ENCODE assay signal across 25 cellular contexts in genomic region chr9:36146666-36147065, GRCh38. TPM values are rescaled to one million over a fixed set of nuclear protein-coding genes. Genes with fewer than 3 reads are reported as not detected.
DNase-seq lines count a peak whose midpoint lies in the region; ATAC-seq lines count a peak whose summit lies in the region.
"Had no signal": no experiment of that assay in that cellular context is flagged by ENCODE, and none has a peak within 500 bp of the region (broad histone marks: within the 10 kb centered on the region; RNA-seq: fewer than 3 reads in every experiment).

No MANE protein-coding gene starts in this region.

- peak overlapping the region; percentile 49 for H3K18ac ChIP-seq in neuronal stem cell (ENCODE audit: low read length)

- no peak overlapping the region for H2AFZ ChIP-seq in neuronal stem cell (ENCODE audit: low read length)

- H3K4me3 ChIP-seq in neuronal stem cell (ENCODE audit: low read length in 2 of 2) (no peak overlapping the region), HAP-1 (no peak overlapping the region)
- H3K4me3 ChIP-seq: breast epithelium, heart right ventricle, left lung, SJSA1 had no signal

- no peak overlapping the region for H3K9ac ChIP-seq in neuronal stem cell (ENCODE audit: low read depth, low read length, poor library complexity)

- H3K36me3 ChIP-seq in neuronal stem cell (replicated peaks in 1 of 2; ENCODE audit: control insufficient read depth in 2 of 2, insufficient read depth in 2 of 2, low read length in 2 of 2) (peaks cover 12 to 14% of the 10 kb centered on the region in 2 donors), HAP-1 (replicated peaks) (no peaks in the 10 kb centered on the region)
- H3K36me3 ChIP-seq: breast epithelium had no signal

- no peak overlapping the region for H3K14ac ChIP-seq in neuronal stem cell (ENCODE audit: low read length)

- no peak overlapping the region for H2BK5ac ChIP-seq in neuronal stem cell (ENCODE audit: low read length)

- no peak overlapping the region for H3K4ac ChIP-seq in neuronal stem cell (ENCODE audit: low read length)

- no peak overlapping the region for H2AK5ac ChIP-seq in neuronal stem cell (ENCODE audit: low read depth, low read length)

- intact Hi-C loops in dendritic cell treated with granulocyte-macrophage colony-stimulating factor and Interleukin-4, amounts not matched to agents 40 ng/mL and 50 ng/mL, for 4 days (cut with micrococcal nuclease), result no loop called here

- H3K27me3 ChIP-seq in neuronal stem cell (ENCODE audit: control insufficient read depth in 3 of 3, insufficient read depth in 3 of 3, low read depth in 1 of 3, low read length in 3 of 3) (no peaks in the 10 kb centered on the region), HAP-1 (ENCODE audit: low read depth) (no peaks in the 10 kb centered on the region)
- H3K27me3 ChIP-seq: breast epithelium, heart right ventricle, left lung, SJSA1 had no signal

- H4K91ac ChIP-seq in neuronal stem cell (ENCODE audit: low read depth, low read length, poor library complexity), result no peak overlapping the region

- WGBS in neuronal stem cell (ENCODE audit: extremely low coverage in 2 of 2, insufficient read length in 2 of 2, insufficient replicate concordance in 1 of 2), 2 donors, result no CpG with 5 or more reads among the region's 10 CpGs

- H4K8ac ChIP-seq in neuronal stem cell (ENCODE audit: low read depth, low read length), result no peak overlapping the region

- no peaks in the 10 kb centered on the region for H3K27me3 Mint-ChIP-seq in activated naive CD8-positive, alpha-beta T cell treated with anti-CD3 and anti-CD28 coated beads, Interleukin-2, amount 10 ng/mL, durations not matched to agents 7 days and 5 days
- no peaks in the 10 kb centered on the region for H3K27me3 Mint-ChIP-seq in activated naive CD8-positive, alpha-beta T cell treated with anti-CD3 and anti-CD28 coated beads for 36 hours
- no peaks in the 10 kb centered on the region for H3K27me3 Mint-ChIP-seq in dendritic cell treated with granulocyte-macrophage colony-stimulating factor and Interleukin-4, amounts not matched to agents 40 ng/mL and 50 ng/mL, for 4 days
- H3K27me3 Mint-ChIP-seq: stimulated activated naive CD8-positive, alpha-beta T cell treated with anti-CD3 and anti-CD28 coated beads, Interleukin-15, Interleukin-2, amounts not matched to agents 100 ng/mL and 50 ng/mL, for 24 hours had no signal

- H3K27ac ChIP-seq in neuronal stem cell (replicated peaks; ENCODE audit: low read length), result no peak overlapping the region
- H3K27ac ChIP-seq: SJSA1 had no signal

- H3K9me3 ChIP-seq in neuronal stem cell (replicated peaks in 1 of 2; ENCODE audit: control insufficient read depth in 2 of 2, insufficient read depth in 1 of 2, low read depth in 1 of 2, low read length in 2 of 2) (peaks cover 6 to 8% of the 10 kb centered on the region in 2 donors), HAP-1 (no peaks in the 10 kb centered on the region)
- H3K9me3 ChIP-seq: breast epithelium, left lung, SJSA1 had no signal

- H3K4me1 Mint-ChIP-seq in activated naive CD8-positive, alpha-beta T cell treated with anti-CD3 and anti-CD28 coated beads, Interleukin-2, amount 10 ng/mL, durations not matched to agents 7 days and 5 days, result peaks cover 84% of the 10 kb centered on the region
- peaks cover 76% of the 10 kb centered on the region for H3K4me1 Mint-ChIP-seq in activated naive CD8-positive, alpha-beta T cell treated with anti-CD3 and anti-CD28 coated beads for 36 hours
- H3K4me1 Mint-ChIP-seq in dendritic cell treated with granulocyte-macrophage colony-stimulating factor and Interleukin-4, amounts not matched to agents 40 ng/mL and 50 ng/mL, for 4 days (ENCODE audit: low read depth), result peaks cover 92% of the 10 kb centered on the region

- POLR2A ChIA-PET in activated naive CD8-positive, alpha-beta T cell treated with anti-CD3 and anti-CD28 coated beads, Interleukin-2, amount 10 ng/mL, durations not matched to agents 7 days and 5 days (lab: Charles Lee), result no interaction called here

- no peak overlapping the region for H3K23ac ChIP-seq in neuronal stem cell (ENCODE audit: low read depth, low read length, poor library complexity)

- H3K9me3 Mint-ChIP-seq in activated naive CD8-positive, alpha-beta T cell treated with anti-CD3 and anti-CD28 coated beads, Interleukin-2, amount 10 ng/mL, durations not matched to agents 7 days and 5 days, result peaks cover 11% of the 10 kb centered on the region
- peaks cover 12% of the 10 kb centered on the region for H3K9me3 Mint-ChIP-seq in activated naive CD8-positive, alpha-beta T cell treated with anti-CD3 and anti-CD28 coated beads for 36 hours
- H3K9me3 Mint-ChIP-seq in dendritic cell treated with granulocyte-macrophage colony-stimulating factor and Interleukin-4, amounts not matched to agents 40 ng/mL and 50 ng/mL, for 4 days, result peaks cover 14% of the 10 kb centered on the region

- H2BK15ac ChIP-seq in neuronal stem cell (ENCODE audit: low read length), result no peak overlapping the region

- peaks cover 0 to 2% of the 10 kb centered on the region in 2 donors for H3K4me1 ChIP-seq in neuronal stem cell (ENCODE audit: control insufficient read depth in 2 of 2, insufficient read depth in 1 of 2, low read depth in 1 of 2, low read length in 2 of 2)
- no peaks in the 10 kb centered on the region for H3K4me1 ChIP-seq in HAP-1

- peaks cover 55% of the 10 kb centered on the region for H3K36me3 Mint-ChIP-seq in activated naive CD8-positive, alpha-beta T cell treated with anti-CD3 and anti-CD28 coated beads, Interleukin-2, amount 10 ng/mL, durations not matched to agents 7 days and 5 days
- peaks cover 26% of the 10 kb centered on the region for H3K36me3 Mint-ChIP-seq in activated naive CD8-positive, alpha-beta T cell treated with anti-CD3 and anti-CD28 coated beads for 36 hours
- peaks cover 87% of the 10 kb centered on the region for H3K36me3 Mint-ChIP-seq in dendritic cell treated with granulocyte-macrophage colony-stimulating factor and Interleukin-4, amounts not matched to agents 40 ng/mL and 50 ng/mL, for 4 days (ENCODE audit: low read depth)

- no peak overlapping the region for H2BK12ac ChIP-seq in neuronal stem cell (ENCODE audit: low read length)

- in situ Hi-C loops in HAP-1 (cut with MboI; ENCODE audit: low sequenced_read_pairs), result no loop called here

- no peaks in the 10 kb centered on the region for H3K79me1 ChIP-seq in neuronal stem cell (ENCODE audit: low read depth, low read length)

- H3K4me2 ChIP-seq in neuronal stem cell (ENCODE audit: insufficient read depth, low read length, poor library complexity, severe bottlenecking), result no peak overlapping the region

- H3K27ac Mint-ChIP-seq in activated naive CD8-positive, alpha-beta T cell treated with anti-CD3 and anti-CD28 coated beads, Interleukin-2, amount 10 ng/mL, durations not matched to agents 7 days and 5 days, result peak overlapping the region; percentile 63
- no peak overlapping the region for H3K27ac Mint-ChIP-seq in activated naive CD8-positive, alpha-beta T cell treated with anti-CD3 and anti-CD28 coated beads for 36 hours
- H3K27ac Mint-ChIP-seq in dendritic cell treated with granulocyte-macrophage colony-stimulating factor and Interleukin-4, amounts not matched to agents 40 ng/mL and 50 ng/mL, for 4 days, result peak overlapping the region; percentile 62
- H3K27ac Mint-ChIP-seq: stimulated activated naive CD8-positive, alpha-beta T cell treated with anti-CD3 and anti-CD28 coated beads, Interleukin-15, Interleukin-2, amounts not matched to agents 100 ng/mL and 50 ng/mL, for 24 hours had no signal

- no peak for ATAC-seq in activated naive CD8-positive, alpha-beta T cell treated with anti-CD3 and anti-CD28 coated beads, Interleukin-2, amount 10 ng/mL, durations not matched to agents 7 days and 5 days (ENCODE audit: low read depth)
- no peak for ATAC-seq in GM19463 (IDR thresholded peaks at IDR 0.05; ENCODE audit: unreplicated experiment)
- ATAC-seq: heart right ventricle, left lung had no signal

- no peak for DNase-seq in activated naive CD8-positive, alpha-beta T cell treated with anti-CD3 and anti-CD28 coated beads, Interleukin-2, amount 10 ng/mL, durations not matched to agents 7 days and 5 days
- no peak for DNase-seq in activated naive CD8-positive, alpha-beta T cell treated with anti-CD3 and anti-CD28 coated beads for 36 hours
- DNase-seq in neuronal stem cell (ENCODE audit: low spot score) (no peak), mucosa of gallbladder (ENCODE audit: low spot score) (no peak), HAP-1 (ENCODE audit: low spot score in 2 of 2) (no peak), dermis blood vessel endothelial cell (no peak)
- DNase-seq: activated CD4-positive, alpha-beta T cell treated with anti-CD3 and anti-CD28 coated beads for 4 hours; activated effector memory CD4-positive, alpha-beta T cell treated with Interleukin-2 at 50 U/mL for 16 hours; cortex of kidney; heart right ventricle; left lung; NCI-H1417; NCI-H2107; NK-92 treated with Interleukin-12 subunit alpha and Interleukin-12 subunit beta, amount 100 ng/mL, for 24 hours; stimulated activated CD4-positive, alpha-beta T cell treated with anti-CD3 and anti-CD28 coated beads, Interleukin-4, amount 100 ng/mL, for 24 hours; trophoblast cell had no signal

- H3K4me3 Mint-ChIP-seq in activated naive CD8-positive, alpha-beta T cell treated with anti-CD3 and anti-CD28 coated beads, Interleukin-2, amount 10 ng/mL, durations not matched to agents 7 days and 5 days, result no peak overlapping the region
- H3K4me3 Mint-ChIP-seq in activated naive CD8-positive, alpha-beta T cell treated with anti-CD3 and anti-CD28 coated beads for 36 hours, result no peak overlapping the region
- no peak overlapping the region for H3K4me3 Mint-ChIP-seq in dendritic cell treated with granulocyte-macrophage colony-stimulating factor and Interleukin-4, amounts not matched to agents 40 ng/mL and 50 ng/mL, for 4 days
- H3K4me3 Mint-ChIP-seq: mesothelial cell of epicardium; stimulated activated naive CD8-positive, alpha-beta T cell treated with anti-CD3 and anti-CD28 coated beads, Interleukin-15, Interleukin-2, amounts not matched to agents 100 ng/mL and 50 ng/mL, for 24 hours had no signal

- H2BK120ac ChIP-seq in neuronal stem cell (ENCODE audit: low read depth, low read length), result no peak overlapping the region

RNA-seq across cellular contexts. Expression of gene GLIPR2, which starts 10.1 kb away (rescaled TPM):
- total RNA-seq in activated naive CD8-positive, alpha-beta T cell treated with anti-CD3 and anti-CD28 coated beads, Interleukin-2, amount 10 ng/mL, durations not matched to agents 7 days and 5 days, result 10 to 100 TPM; 56.5 to 58.1 TPM
- total RNA-seq in activated naive CD8-positive, alpha-beta T cell treated with anti-CD3 and anti-CD28 coated beads for 36 hours, result 1 to 10 TPM; 5.3 to 6.6 TPM
- polyA plus RNA-seq in neuronal stem cell (2013, experiment 1 of 2), result 29.4 TPM
- polyA plus RNA-seq in neuronal stem cell (2013, experiment 2 of 2), result 30.0 TPM
- total RNA-seq in mucosa of gallbladder, result 17.0 TPM
- total RNA-seq in dermis blood vessel endothelial cell, result 32.4 and 45.6 TPM in 2 replicates

RNA-seq across cellular contexts. Expression of gene CCIN, which starts 22.5 kb away (rescaled TPM):
- total RNA-seq in activated naive CD8-positive, alpha-beta T cell treated with anti-CD3 and anti-CD28 coated beads, Interleukin-2, amount 10 ng/mL, durations not matched to agents 7 days and 5 days, result under 1 TPM; 0.14 to 0.26 TPM
- not detected for total RNA-seq in activated naive CD8-positive, alpha-beta T cell treated with anti-CD3 and anti-CD28 coated beads for 36 hours
- polyA plus RNA-seq in neuronal stem cell (2013, experiment 1 of 2), result 0.03 TPM
- 0.03 TPM for polyA plus RNA-seq in neuronal stem cell (2013, experiment 2 of 2)
- total RNA-seq in mucosa of gallbladder (0.12 TPM), dermis blood vessel endothelial cell (under 0.01 and 0.19 TPM in 2 replicates)
- total RNA-seq: A673, MCF 10A, NCI-H460 had no signal

RNA-seq across cellular contexts. Expression of gene CLTA, which starts 44.1 kb away (rescaled TPM):
- total RNA-seq in activated naive CD8-positive, alpha-beta T cell treated with anti-CD3 and anti-CD28 coated beads, Interleukin-2, amount 10 ng/mL, durations not matched to agents 7 days and 5 days, result 100 to 1,000 TPM; 119 to 123 TPM
- total RNA-seq in activated naive CD8-positive, alpha-beta T cell treated with anti-CD3 and anti-CD28 coated beads for 36 hours, result 100 to 1,000 TPM; 165 to 166 TPM
- 191 TPM for polyA plus RNA-seq in neuronal stem cell (2013, experiment 1 of 2)
- polyA plus RNA-seq in neuronal stem cell (2013, experiment 2 of 2), result 183 TPM
- total RNA-seq in mucosa of gallbladder, result 185 TPM
- total RNA-seq in dermis blood vessel endothelial cell, result 338 and 359 TPM in 2 replicates
